ENCODE assay signal across 1 cellular context in the genomic region with DNA sequence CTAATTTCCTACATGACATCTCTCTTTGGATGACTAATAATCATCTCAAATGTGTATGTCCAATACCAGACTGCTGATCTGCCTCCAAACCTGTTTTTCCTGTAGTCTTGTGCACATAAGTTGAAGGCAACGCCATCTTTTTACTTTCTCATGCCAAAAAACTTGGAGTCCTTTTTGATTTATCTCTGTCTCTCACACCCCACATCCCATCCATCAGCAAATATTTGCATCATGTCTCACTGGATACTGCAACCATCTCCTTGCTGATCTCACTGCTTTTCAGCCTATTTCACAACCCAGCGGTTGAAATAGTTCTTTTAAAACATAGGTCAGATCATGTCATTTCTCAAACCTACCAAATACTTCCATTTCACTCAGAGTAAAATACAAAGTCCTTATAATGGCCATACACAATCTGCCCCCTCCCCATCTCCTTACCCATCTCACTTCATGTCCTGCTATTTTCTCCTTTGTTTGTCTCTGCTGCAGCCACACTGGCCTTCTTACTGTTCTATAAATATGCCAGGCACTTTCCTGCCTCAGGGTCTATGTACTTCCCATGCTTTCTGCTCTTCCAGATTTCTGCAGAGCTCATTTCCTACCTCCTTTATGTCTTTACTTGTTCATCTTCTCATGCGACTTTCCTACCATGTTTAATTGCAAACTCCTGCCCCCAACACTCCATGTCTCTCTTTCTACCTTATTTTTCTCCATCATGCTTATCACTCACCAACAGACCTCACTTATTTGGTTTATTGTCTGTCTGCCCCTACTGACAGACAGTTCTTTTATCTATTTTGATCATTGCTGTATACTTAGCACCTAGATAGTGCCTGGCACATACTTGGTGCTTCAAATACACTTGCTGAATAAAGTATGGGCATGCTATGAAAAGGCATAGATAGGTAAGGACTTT.
TF ChIP-seq lines count a peak whose summit lies in the region.

No MANE protein-coding gene starts in this region.

TF ChIP-seq in WTC11, 78 proteins besides CTCF, POLR2A, EP300 and RAD21 (continued from another document):
- TF ChIP-seq AFF4 (CRISPR knock-in tag; IDR thresholded peaks at IDR 0.05; ENCODE audit: borderline replicate concordance) (no peak), ZNF425 (CRISPR knock-in tag; conservative IDR thresholded peaks at IDR 0.05) (no peak), FOXP1 (CRISPR knock-in tag; IDR thresholded peaks at IDR 0.05; ENCODE audit: borderline replicate concordance) (no peak), JUN (CRISPR knock-in tag; IDR thresholded peaks at IDR 0.05) (no peak), CBFB (CRISPR knock-in tag; IDR thresholded peaks at IDR 0.05; ENCODE audit: low read depth) (no peak), ELF4 (CRISPR knock-in tag; IDR thresholded peaks at IDR 0.05; ENCODE audit: low read depth) (no peak), ATF2 (CRISPR knock-in tag; IDR thresholded peaks at IDR 0.05; ENCODE audit: borderline replicate concordance, low read depth) (no peak), ZBTB43 (CRISPR knock-in tag; IDR thresholded peaks at IDR 0.05) (no peak)
